1 cellular context compared by ENCODE assay signal in genomic region chr19:39599116-39599515, GRCh38.
TF ChIP-seq lines count a peak whose summit lies in the region.

No MANE protein-coding gene starts in this region.

TF ChIP-seq in IMR-90, 13 proteins besides CTCF, POLR2A, EP300 and RAD21 (continued from another document):
- TF ChIP-seq FOS (IDR thresholded peaks at IDR 0.05; ENCODE audit: low read depth, low read length) (no peak), CEBPB (IDR thresholded peaks at IDR 0.05; ENCODE audit: low read depth, low read length) (no peak), SMC3 (IDR thresholded peaks at IDR 0.05; ENCODE audit: low read depth, low read length) (no peak), ELK1 (IDR thresholded peaks at IDR 0.05; ENCODE audit: borderline replicate concordance, low read depth, low read length) (no peak)
TF ChIP-seq in IMR-90: peak in this region for 0.
